In the genomic region with DNA sequence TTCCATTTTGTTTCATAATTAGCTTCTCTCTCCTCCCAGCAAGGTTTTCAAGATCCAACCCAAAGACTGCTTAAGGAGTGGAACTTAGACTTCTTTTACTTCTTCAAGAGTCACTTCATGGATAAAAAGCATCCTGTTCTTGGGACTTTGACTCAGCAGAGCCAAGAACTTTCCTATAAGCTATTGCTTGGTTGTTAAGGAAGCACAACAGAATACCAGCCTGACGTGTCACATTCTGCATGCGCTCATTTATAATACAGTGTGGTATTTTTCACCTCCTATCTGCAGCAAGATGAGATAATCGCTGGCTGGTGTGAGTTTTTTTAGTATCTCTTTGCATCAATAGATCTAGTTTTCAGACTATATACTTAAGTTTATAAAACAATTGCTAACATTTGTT, we compare ENCODE assay signal across 13 cellular contexts.
DNase-seq lines count a peak whose midpoint lies in the region; ATAC-seq, FAIRE-seq and TF ChIP-seq lines count a peak whose summit lies in the region.
"Had no signal": no experiment of that assay in that cellular context is flagged by ENCODE, and none has a peak within 500 bp of the region (broad histone marks: within the 10 kb centered on the region; RNA-seq: fewer than 3 reads in every experiment).

No MANE protein-coding gene starts in this region.

- H4K20me1 ChIP-seq in Karpas-422 (ENCODE audit: insufficient read depth, low read depth, low read length), result no peaks in the 10 kb centered on the region

- no peak for TF ChIP-seq CTCF in bronchial epithelial cell (IDR thresholded peaks at IDR 0.05; ENCODE audit: insufficient read depth, low read length, severe bottlenecking)
- no peak for TF ChIP-seq CTCF in left lung (IDR thresholded peaks at IDR 0.05)

- no peaks in the 10 kb centered on the region for H3K36me3 ChIP-seq in ACC112 (ENCODE audit: insufficient read depth, low read length)
- no peaks in the 10 kb centered on the region for H3K36me3 ChIP-seq in bronchial epithelial cell (ENCODE audit: control insufficient read depth, insufficient read depth, low read length)
- H3K36me3 ChIP-seq in left lung, result no peaks in the 10 kb centered on the region
- H3K36me3 ChIP-seq in Karpas-422 (ENCODE audit: insufficient read depth, low read length), result no peaks in the 10 kb centered on the region

- no peaks in the 10 kb centered on the region for H3K9me3 ChIP-seq in left lung
- H3K9me3 ChIP-seq in Karpas-422 (ENCODE audit: low read length), result no peaks in the 10 kb centered on the region

- H3K4me2 ChIP-seq in Karpas-422 (ENCODE audit: low read depth, low read length, poor library complexity, severe bottlenecking), result no peak overlapping the region

- FAIRE-seq in bronchial epithelial cell (lab: Jason Lieb, UNC), result no peak
- FAIRE-seq: GM12878 had no signal

- intact Hi-C loops in left lung (cut with DNase I), result no loop called here

- DNase-seq in LHCN-M2 (ENCODE audit: low read depth), result peak; percentile 71
- peak; percentile 87 for DNase-seq in bronchial epithelial cell (ENCODE audit: low read depth)
- DNase-seq in left lung, result no peak
- no peak for DNase-seq in Karpas-422
- DNase-seq in activated CD4-positive, alpha-beta T cell treated with anti-CD3 and anti-CD28 coated beads, Interleukin-2, amount 50 U/mL, for 48 hours, result no peak
- no peak for DNase-seq in ureter (ENCODE audit: low spot score)
- DNase-seq: activated CD4-positive, alpha-beta T cell treated with anti-CD3 and anti-CD28 coated beads for 4 hours; endodermal cell; GOT3; nucleus accumbens had no signal

- H3K4me1 ChIP-seq in ACC112 (ENCODE audit: control insufficient read depth, insufficient read depth, low read length, unreplicated experiment) (peaks cover 35% of the 10 kb centered on the region), left lung (no peaks in the 10 kb centered on the region), Karpas-422 (ENCODE audit: low read length) (no peaks in the 10 kb centered on the region)

- H3K4me3 ChIP-seq in ACC112 (ENCODE audit: low read depth, low read length) (no peak overlapping the region), bronchial epithelial cell (ENCODE audit: low read depth, low read length) (no peak overlapping the region), left lung (no peak overlapping the region), Karpas-422 (ENCODE audit: low read length) (no peak overlapping the region)
- H3K4me3 ChIP-seq: GM12878 had no signal

- H3K79me2 ChIP-seq in ACC112 (ENCODE audit: control insufficient read depth, insufficient read depth, low read length, unreplicated experiment) (peaks cover 5% of the 10 kb centered on the region), Karpas-422 (ENCODE audit: low read length) (no peaks in the 10 kb centered on the region)

- H3K27ac ChIP-seq in ACC112 (ENCODE audit: low read depth, low read length) (peak overlapping the region; percentile 11; the same call in 1 of the 2 replicates), left lung (no peak overlapping the region), Karpas-422 (ENCODE audit: low read length) (no peak overlapping the region)

- H3K9ac ChIP-seq in Karpas-422 (ENCODE audit: low read length), result no peak overlapping the region

- peak; percentile 76 for ATAC-seq in left lung
- no peak for ATAC-seq in HG02642 (IDR thresholded peaks at IDR 0.05; ENCODE audit: poor library complexity, unreplicated experiment)
- ATAC-seq: GM12878 had no signal

- no peaks in the 10 kb centered on the region for H3K27me3 ChIP-seq in ACC112 (ENCODE audit: insufficient read depth, low read length)
- no peaks in the 10 kb centered on the region for H3K27me3 ChIP-seq in bronchial epithelial cell (ENCODE audit: control insufficient read depth, insufficient read depth, low read length)
- H3K27me3 ChIP-seq in left lung, result peaks cover 0 to 4% of the 10 kb centered on the region in 2 donors
- H3K27me3 ChIP-seq in Karpas-422 (ENCODE audit: low read length), result no peaks in the 10 kb centered on the region

- no peaks in the 10 kb centered on the region for H3K9me2 ChIP-seq in Karpas-422 (replicated peaks; ENCODE audit: insufficient read depth, low read length)

- H2AFZ ChIP-seq in ACC112 (ENCODE audit: low read length, unreplicated experiment) (no peak overlapping the region), Karpas-422 (ENCODE audit: low read length) (no peak overlapping the region)

Comparison
In these comparisons a context has a peak if more than half of its experiments do, and no peak if none do; other contexts are left out.
1. DNase-seq: peak in LHCN-M2 (single experiment) and bronchial epithelial cell (single experiment); none in left lung (0 of 2), Karpas-422 (single experiment), activated CD4-positive, alpha-beta T cell treated with anti-CD3 and anti-CD28 coated beads, Interleukin-2, amount 50 U/mL, for 48 hours (0 of 2) and ureter (single experiment).